Comparison of ENCODE assay signal across 8 cellular contexts in the genomic region with DNA sequence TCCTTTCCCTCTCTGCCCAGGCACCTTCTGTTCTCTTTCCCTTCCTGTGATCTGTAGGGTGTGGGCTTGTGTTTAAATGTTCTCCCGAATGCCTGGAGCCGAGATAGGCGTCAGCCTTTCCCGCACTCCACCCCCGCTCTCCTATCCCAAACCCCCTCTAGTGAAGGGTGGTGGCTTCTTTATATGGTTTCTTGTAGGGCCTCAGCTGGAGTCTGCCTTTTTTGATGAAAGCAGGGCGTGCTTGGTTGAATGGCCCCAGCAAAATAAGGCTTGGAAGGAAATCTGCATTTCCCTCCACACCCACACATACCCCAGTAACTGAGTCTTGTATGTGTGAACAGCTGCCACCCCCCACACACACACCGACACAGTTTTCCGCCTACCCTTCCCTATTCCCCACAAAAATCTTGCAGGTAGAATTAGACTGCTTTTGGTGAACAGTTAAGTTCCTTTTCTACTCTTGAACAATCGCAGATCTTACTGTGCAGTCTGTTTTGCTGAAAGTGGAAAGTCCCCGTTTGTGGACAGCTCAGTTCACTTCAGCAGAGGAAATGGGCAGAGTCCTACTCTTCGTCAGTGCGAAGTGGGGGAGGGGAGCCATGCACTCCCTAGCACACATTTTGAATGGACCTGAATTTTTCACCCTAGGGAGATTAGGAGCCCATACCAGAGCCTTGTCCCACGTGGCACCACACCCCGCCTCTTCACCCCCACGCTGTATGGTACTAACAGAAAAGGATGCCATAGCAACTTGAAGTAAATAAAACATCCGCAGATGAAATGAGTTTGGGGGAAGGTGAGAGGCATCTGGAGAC. TPM values are rescaled to one million over a fixed set of nuclear protein-coding genes. Genes with fewer than 3 reads are reported as not detected.
DNase-seq lines count a peak whose midpoint lies in the region; ATAC-seq and TF ChIP-seq lines count a peak whose summit lies in the region.

No MANE protein-coding gene starts in this region.

- H3K36me3 Mint-ChIP-seq in CD4-positive, alpha-beta memory T cell: peaks cover 43 to 54% of the 10 kb centered on the region in 2 donors
- peaks cover 53% of the 10 kb centered on the region for H3K36me3 Mint-ChIP-seq in activated CD4-positive, alpha-beta memory T cell treated with anti-CD3 and anti-CD28 coated beads for 36 hours
- peaks cover 20% of the 10 kb centered on the region for H3K36me3 Mint-ChIP-seq in mesothelial cell of epicardium

- H3K27ac ChIP-seq in CD4-positive, alpha-beta memory T cell (ENCODE audit: low read depth, low read length): peak overlapping the region; percentile 97

- peaks cover 31% of the 10 kb centered on the region for H3K36me3 ChIP-seq in CD4-positive, alpha-beta memory T cell (ENCODE audit: insufficient read depth, low read length)

- H3K4me1 ChIP-seq in CD4-positive, alpha-beta memory T cell (ENCODE audit: insufficient read depth, low read length): peaks cover 39% of the 10 kb centered on the region

- H3K4me1 Mint-ChIP-seq in CD4-positive, alpha-beta memory T cell: peaks cover 41 to 70% (median 50%) of the 10 kb centered on the region in 4 donors
- H3K4me1 Mint-ChIP-seq in activated CD4-positive, alpha-beta memory T cell treated with anti-CD3 and anti-CD28 coated beads for 36 hours (ENCODE audit: low read depth): peaks cover 50% of the 10 kb centered on the region
- peaks cover 41% of the 10 kb centered on the region for H3K4me1 Mint-ChIP-seq in mesothelial cell of epicardium

- peaks cover 0 to 3% (median 0%) of the 10 kb centered on the region in 8 donors for H3K9me3 Mint-ChIP-seq in CD4-positive, alpha-beta memory T cell
- no peaks in the 10 kb centered on the region for H3K9me3 Mint-ChIP-seq in activated CD4-positive, alpha-beta memory T cell treated with anti-CD3 and anti-CD28 coated beads for 36 hours
- H3K9me3 Mint-ChIP-seq in mesothelial cell of epicardium: no peaks in the 10 kb centered on the region

- CTCF ChIA-PET in CD4-positive, alpha-beta memory T cell (lab: Charles Lee; ENCODE audit: partially characterized antibody): interaction anchor here (0.8 to 2.8 kb wide), 9 partner anchors 10 to 1352 kb away, joined by 3 to 16 read pairs (median 4); partner anchors contain the start of genes ANKRD13D, FIBP and KDM2A
- CTCF ChIA-PET in activated CD4-positive, alpha-beta memory T cell treated with anti-CD3 and anti-CD28 coated beads for 36 hours (lab: Charles Lee): interaction anchor here (0.9 to 2.5 kb wide), 11 partner anchors 8 to 159 kb away, joined by 3 to 24 read pairs (median 5); partner anchors contain the start of gene KDM2A

- no peaks in the 10 kb centered on the region for H3K27me3 ChIP-seq in CD4-positive, alpha-beta memory T cell (ENCODE audit: insufficient read depth, low read length)

- H3K9me3 ChIP-seq in CD4-positive, alpha-beta memory T cell (ENCODE audit: control insufficient read depth in 1 of 2, low read length in 2 of 2): no peaks in the 10 kb centered on the region

- peak overlapping the region; percentile 96 to 100 (median 99) for H3K4me3 Mint-ChIP-seq in CD4-positive, alpha-beta memory T cell
- peak overlapping the region; percentile 97 for H3K4me3 Mint-ChIP-seq in activated CD4-positive, alpha-beta memory T cell treated with anti-CD3 and anti-CD28 coated beads for 36 hours
- H3K4me3 Mint-ChIP-seq in mesothelial cell of epicardium: peak overlapping the region; percentile 97

- H3K27ac Mint-ChIP-seq in CD4-positive, alpha-beta memory T cell: peak overlapping the region; percentile 96 to 100 (median 100)
- peak overlapping the region; percentile 100 for H3K27ac Mint-ChIP-seq in activated CD4-positive, alpha-beta memory T cell treated with anti-CD3 and anti-CD28 coated beads for 36 hours
- H3K27ac Mint-ChIP-seq in mesothelial cell of epicardium: peak overlapping the region; percentile 100

- H3K27me3 Mint-ChIP-seq in CD4-positive, alpha-beta memory T cell: no peaks in the 10 kb centered on the region
- H3K27me3 Mint-ChIP-seq in activated CD4-positive, alpha-beta memory T cell treated with anti-CD3 and anti-CD28 coated beads for 36 hours: no peaks in the 10 kb centered on the region
- H3K27me3 Mint-ChIP-seq in mesothelial cell of epicardium (ENCODE audit: low read depth): no peaks in the 10 kb centered on the region

- TF ChIP-seq CTCF in mesothelial cell of epicardium (IDR thresholded peaks at IDR 0.05; ENCODE audit: unreplicated experiment): no peak

- no peak for ATAC-seq in HG03175 (IDR thresholded peaks at IDR 0.05; ENCODE audit: unreplicated experiment)

- peak; percentile 81 to 96 (median 86) for DNase-seq in CD4-positive, alpha-beta memory T cell
- DNase-seq in H4 (ENCODE audit: low spot score): peak; percentile 50
- DNase-seq in NCI-H510A treated with DMSO at 0.1 percent for 48 hours (lab: John Stamatoyannopoulos, UW): peak; percentile 70
- peak; percentile 93 for DNase-seq in activated CD4-positive, alpha-beta memory T cell treated with anti-CD3 and anti-CD28 coated beads for 36 hours
- peak; percentile 71 for DNase-seq in effector CD8-positive, alpha-beta T cell (lab: John Stamatoyannopoulos, UW)
- peak in 1 of 2 experiments; percentile 68 for DNase-seq in mesothelial cell of epicardium (ENCODE audit: low spot score in 2 of 2, unreplicated experiment in 2 of 2)
- peak; percentile 69 to 72 for DNase-seq in stimulated activated CD8-positive, alpha-beta memory T cell treated with anti-CD3 and anti-CD28 coated beads, Interleukin-15, amount 100 ng/mL, for 48 hours (ENCODE audit: low read depth in 2 of 2)

- intact Hi-C loops in CD4-positive, alpha-beta memory T cell (cut with micrococcal nuclease): loop anchor here (1.0 to 2.0 kb wide), 5 partner anchors 22 to 268 kb away; partner anchors contain the start of gene CDK2AP2
- intact Hi-C loops in activated CD4-positive, alpha-beta memory T cell treated with anti-CD3 and anti-CD28 coated beads for 36 hours (cut with micrococcal nuclease): loop anchor here (1.0 to 2.0 kb wide), 2 partner anchors 48 to 247 kb away; partner anchors contain the start of gene ANKRD13D

- peak overlapping the region; percentile 52 to 87 for H3K4me3 ChIP-seq in CD4-positive, alpha-beta memory T cell (ENCODE audit: low read length in 2 of 2)

- POLR2A ChIA-PET in CD4-positive, alpha-beta memory T cell (lab: Charles Lee; ENCODE audit: partially characterized antibody): interaction anchor here (0.5 to 4.4 kb wide), 44 partner anchors 10 to 1382 kb away, joined by 3 to 72 read pairs (median 6); partner anchors contain the start of genes AIP, ANKRD13D, CLCF1 and GRK2
- POLR2A ChIA-PET in activated CD4-positive, alpha-beta memory T cell treated with anti-CD3 and anti-CD28 coated beads for 36 hours (lab: Charles Lee): interaction anchor here (0.7 to 3.5 kb wide), 21 partner anchors 10 to 624 kb away, joined by 3 to 46 read pairs (median 5); partner anchors contain the start of genes AIP, ANKRD13D, KDM2A and POLD4

RNA-seq across cellular contexts. Expression of gene GRK2, which starts 25.5 kb away (rescaled TPM):
- total RNA-seq in CD4-positive, alpha-beta memory T cell: 100 to 1,000 TPM; 299 to 310 TPM
- polyA plus RNA-seq in CD4-positive, alpha-beta memory T cell: 10 to 100 TPM; 12.8 to 63.7 TPM
- 15.2 and 16.3 TPM in 2 replicates for total RNA-seq in H4 (2014; rRNA removed; shearing (Covaris generic))
- total RNA-seq in activated CD4-positive, alpha-beta memory T cell treated with anti-CD3 and anti-CD28 coated beads for 36 hours: 100 to 1,000 TPM; 273 to 279 TPM
- total RNA-seq in mesothelial cell of epicardium: 46.4 to 48.4 TPM (median 46.5 TPM) in 3 replicates

RNA-seq across cellular contexts. Expression of gene ANKRD13D, which starts 48.3 kb away (rescaled TPM):
- 100 to 1,000 TPM; 244 to 247 TPM for total RNA-seq in CD4-positive, alpha-beta memory T cell
- polyA plus RNA-seq in CD4-positive, alpha-beta memory T cell: 10 to 100 TPM; 12.0 to 31.3 TPM
- total RNA-seq in H4 (2014; rRNA removed; shearing (Covaris generic)): 5.6 and 6.1 TPM in 2 replicates
- 10 to 100 TPM; 85.9 to 89.4 TPM for total RNA-seq in activated CD4-positive, alpha-beta memory T cell treated with anti-CD3 and anti-CD28 coated beads for 36 hours
- 71.3 to 78.5 TPM (median 76.5 TPM) in 3 replicates for total RNA-seq in mesothelial cell of epicardium

Comparison
In these comparisons a context has a peak if more than half of its experiments do, and no peak if none do; other contexts are left out.
1. RNA of gene ANKRD13D, which starts 48.3 kb away (total RNA-seq): 244 to 247 TPM in CD4-positive, alpha-beta memory T cell, 85.9 to 89.4 TPM in activated CD4-positive, alpha-beta memory T cell treated with anti-CD3 and anti-CD28 coated beads for 36 hours and 71.3 to 78.5 TPM in mesothelial cell of epicardium; 5.6 to 6.1 TPM in H4; every median in the first group is over 10 times any median in the second.
2. Peak in every context shown above with its lines, with median percentiles within 50 percentile points of each other: H3K27ac Mint-ChIP-seq and H3K4me3 Mint-ChIP-seq.